ENCODE assay signal across 30 cellular contexts in genomic region chr6:104349191-104349590, GRCh38.
"Had no signal": no experiment of that assay in that cellular context is flagged by ENCODE, and none has a peak within 500 bp of the region (broad histone marks: within the 10 kb centered on the region; RNA-seq: fewer than 3 reads in every experiment).

No MANE protein-coding gene starts in this region.

- H3K4me3 ChIP-seq: ascending aorta, breast epithelium, cardiac muscle cell, colonic mucosa, dorsolateral prefrontal cortex, esophagus muscularis mucosa, gastroesophageal sphincter had no signal

- H3K9me3 ChIP-seq: ascending aorta, colonic mucosa had no signal

- ATAC-seq: activated CD4-positive, alpha-beta T cell treated with anti-CD3 and anti-CD28 coated beads for 36 hours; activated naive CD4-positive, alpha-beta T cell treated with anti-CD3 and anti-CD28 coated beads, Interleukin-2, amount 50 U/mL, for 72 hours; activated T-cell treated with anti-CD3 and anti-CD28 coated beads, Interleukin-2, amount 50 U/mL, for 72 hours; foreskin keratinocyte; gastroesophageal sphincter; T-helper 17 cell had no signal

- H3K36me3 ChIP-seq: ascending aorta, breast epithelium, cardiac muscle cell, colonic mucosa, esophagus muscularis mucosa, gastroesophageal sphincter had no signal

- H3K4me1 ChIP-seq: ascending aorta, breast epithelium, colonic mucosa, esophagus muscularis mucosa, foreskin keratinocyte, gastroesophageal sphincter had no signal

- H3K27me3 ChIP-seq: ascending aorta, breast epithelium, cardiac muscle cell, colonic mucosa, dorsolateral prefrontal cortex, esophagus muscularis mucosa, foreskin keratinocyte, gastroesophageal sphincter had no signal

- H3K27ac ChIP-seq: ascending aorta, breast epithelium, cardiac muscle cell, colonic mucosa, dorsolateral prefrontal cortex, esophagus muscularis mucosa, foreskin keratinocyte, gastroesophageal sphincter had no signal

- DNase-seq: activated CD4-positive, alpha-beta memory T cell treated with anti-CD3 and anti-CD28 coated beads, Interleukin-2, amount 10 ng/mL, durations not matched to agents 7 days and 5 days; activated CD4-positive, alpha-beta T cell treated with anti-CD3 and anti-CD28 coated beads for 36 hours; activated CD4-positive, alpha-beta T cell treated with anti-CD3 and anti-CD28 coated beads, Interleukin-2, amount 10 ng/mL, durations not matched to agents 24 days and 14 days; activated CD4-positive, CD25-positive, alpha-beta regulatory T cell; activated CD4-positive, CD25-positive, alpha-beta regulatory T cell treated with anti-CD3 and anti-CD28 coated beads, Interleukin-2, amount 50 U/mL, for 72 hours; activated CD8-positive, alpha-beta memory T cell treated with anti-CD3 and anti-CD28 coated beads, Interleukin-2, amount 50 U/mL, for 48 hours; activated gamma-delta T cell; activated naive CD4-positive, alpha-beta T cell; activated naive CD4-positive, alpha-beta T cell treated with anti-CD3 and anti-CD28 coated beads, Interleukin-2, amount 10 ng/mL, durations not matched to agents 7 days and 5 days; activated naive CD8-positive, alpha-beta T cell treated with anti-CD3 and anti-CD28 coated beads, Interleukin-2, amount 10 ng/mL, durations not matched to agents 7 days and 5 days; activated T-cell treated with anti-CD3 and anti-CD28 coated beads for 4 hours; activated T-cell treated with anti-CD3 and anti-CD28 coated beads, Interleukin-2, amount 50 U/mL, for 24 hours; activated T-cell treated with anti-CD3 and anti-CD28 coated beads, Interleukin-2, amount 50 U/mL, for 72 hours; central memory CD4-positive, alpha-beta T cell; cerebellar nuclear complex; colonic mucosa; dorsolateral prefrontal cortex; effector memory CD4-positive, alpha-beta T cell; endodermal cell; erythroblast; foreskin keratinocyte; hippocampal formation; T-helper 17 cell; T1000 had no signal
